ENCODE assay signal across 7 cellular contexts in genomic region chr11:62572431-62572830, GRCh38. TPM values are rescaled to one million over a fixed set of nuclear protein-coding genes. Genes with fewer than 3 reads are reported as not detected.
DNase-seq lines count a peak whose midpoint lies in the region; FAIRE-seq and TF ChIP-seq lines count a peak whose summit lies in the region.

No MANE protein-coding gene starts in this region.

- H3K4me1 Mint-ChIP-seq in activated CD4-positive, alpha-beta memory T cell treated with anti-CD3 and anti-CD28 coated beads, Interleukin-2, amount 10 ng/mL, durations not matched to agents 7 days and 5 days, result peaks cover 64% of the 10 kb centered on the region

- no peaks in the 10 kb centered on the region for H3K9me3 ChIP-seq in right atrium auricular region

- H3K4me1 ChIP-seq in right atrium auricular region, result peaks cover 0 to 44% of the 10 kb centered on the region in 2 donors

- peaks cover 76% of the 10 kb centered on the region for H3K36me3 Mint-ChIP-seq in activated CD4-positive, alpha-beta memory T cell treated with anti-CD3 and anti-CD28 coated beads, Interleukin-2, amount 10 ng/mL, durations not matched to agents 7 days and 5 days (ENCODE audit: low read depth)

- H3K9me3 Mint-ChIP-seq in activated CD4-positive, alpha-beta memory T cell treated with anti-CD3 and anti-CD28 coated beads, Interleukin-2, amount 10 ng/mL, durations not matched to agents 7 days and 5 days, result no peaks in the 10 kb centered on the region

- FAIRE-seq in RCC 7860 (lab: Jason Lieb, UNC), result no peak

- POLR2A ChIA-PET in activated CD4-positive, alpha-beta memory T cell treated with anti-CD3 and anti-CD28 coated beads, Interleukin-2, amount 10 ng/mL, durations not matched to agents 7 days and 5 days (lab: Charles Lee), result interaction anchor here (0.5 to 7.8 kb wide), 13 partner anchors 16 to 303 kb away, joined by 3 to 130 read pairs (median 4); partner anchors contain the start of genes C11orf98, CSKMT, LBHD1 and TUT1

- DNase-seq in HFF-Myc (ENCODE audit: extremely low read depth, low read depth) (no peak), right atrium auricular region (ENCODE audit: low spot score) (no peak), HUDEP-2 (lab: John Stamatoyannopoulos, UW; ENCODE audit: unreplicated experiment in 76 of 76) (no peak), RCC 7860 (ENCODE audit: low spot score) (no peak), GOT3 (lab: John Stamatoyannopoulos, UW) (no peak)
- no peak for DNase-seq in activated CD4-positive, alpha-beta memory T cell treated with anti-CD3 and anti-CD28 coated beads, Interleukin-2, amount 10 ng/mL, durations not matched to agents 7 days and 5 days

- CTCF ChIA-PET in activated CD4-positive, alpha-beta memory T cell treated with anti-CD3 and anti-CD28 coated beads, Interleukin-2, amount 10 ng/mL, durations not matched to agents 7 days and 5 days (lab: Charles Lee), result interaction anchor here (0.9 to 3.9 kb wide), 5 partner anchors 15 to 177 kb away, joined by 3 to 20 read pairs (median 6); partner anchors contain the start of gene TUT1

- H3K27ac ChIP-seq in right atrium auricular region (peak overlapping the region; percentile 80 to 84), skin epidermis (peak overlapping the region in 17 of 21 experiments; percentile 46 to 95 (median 89))

- H3K27ac Mint-ChIP-seq in activated CD4-positive, alpha-beta memory T cell treated with anti-CD3 and anti-CD28 coated beads, Interleukin-2, amount 10 ng/mL, durations not matched to agents 7 days and 5 days, result peak overlapping the region; percentile 91

- H3K36me3 ChIP-seq in right atrium auricular region, result peaks cover 61% of the 10 kb centered on the region

- H3K27me3 ChIP-seq in right atrium auricular region, result no peaks in the 10 kb centered on the region

- H3K27me3 Mint-ChIP-seq in activated CD4-positive, alpha-beta memory T cell treated with anti-CD3 and anti-CD28 coated beads, Interleukin-2, amount 10 ng/mL, durations not matched to agents 7 days and 5 days, result no peaks in the 10 kb centered on the region

- peak overlapping the region; percentile 94 for H3K4me3 Mint-ChIP-seq in activated CD4-positive, alpha-beta memory T cell treated with anti-CD3 and anti-CD28 coated beads, Interleukin-2, amount 10 ng/mL, durations not matched to agents 7 days and 5 days

- no peak for TF ChIP-seq CTCF in HFF-Myc (IDR thresholded peaks at IDR 0.05; ENCODE audit: low read depth, low read length, missing control alignments)
- TF ChIP-seq CTCF in right atrium auricular region (IDR thresholded peaks at IDR 0.05), result no peak

- peak overlapping the region; percentile 100 for H3K4me3 ChIP-seq in HFF-Myc (replicated peaks; ENCODE audit: low read depth, low read length)
- peak overlapping the region; percentile 79 to 85 for H3K4me3 ChIP-seq in right atrium auricular region
- peak overlapping the region; percentile 60 to 84 (median 71) for H3K4me3 ChIP-seq in skin epidermis

RNA-seq across cellular contexts. Expression of gene EEF1G, which starts 1.3 kb away (rescaled TPM):
- 100 to 1,000 TPM; 991 to 999 TPM for total RNA-seq in activated CD4-positive, alpha-beta memory T cell treated with anti-CD3 and anti-CD28 coated beads, Interleukin-2, amount 10 ng/mL, durations not matched to agents 7 days and 5 days
- 1,000 to 10,000 TPM in 1 of 2 donors, 100 to 1,000 TPM in 1; 707 to 1,175 TPM for total RNA-seq in right atrium auricular region

RNA-seq across cellular contexts. Expression of gene TUT1, which starts 18.9 kb away (rescaled TPM):
- 10 to 100 TPM; 23.7 to 25.2 TPM for total RNA-seq in activated CD4-positive, alpha-beta memory T cell treated with anti-CD3 and anti-CD28 coated beads, Interleukin-2, amount 10 ng/mL, durations not matched to agents 7 days and 5 days
- total RNA-seq in right atrium auricular region, result 1 to 10 TPM; 5.4 to 5.7 TPM

RNA-seq across cellular contexts. Expression of gene AHNAK, which starts 25.8 kb away (rescaled TPM):
- total RNA-seq in activated CD4-positive, alpha-beta memory T cell treated with anti-CD3 and anti-CD28 coated beads, Interleukin-2, amount 10 ng/mL, durations not matched to agents 7 days and 5 days, result 100 to 1,000 TPM; 323 to 360 TPM
- total RNA-seq in right atrium auricular region, result 100 to 1,000 TPM; 270 to 441 TPM

RNA-seq across cellular contexts. Expression of gene MTA2, which starts 29.2 kb away (rescaled TPM):
- 100 to 1,000 TPM; 226 TPM for total RNA-seq in activated CD4-positive, alpha-beta memory T cell treated with anti-CD3 and anti-CD28 coated beads, Interleukin-2, amount 10 ng/mL, durations not matched to agents 7 days and 5 days
- 10 to 100 TPM; 30.0 to 40.5 TPM for total RNA-seq in right atrium auricular region

RNA-seq across cellular contexts. Expression of gene EML3, which starts 40.1 kb away (rescaled TPM):
- total RNA-seq in activated CD4-positive, alpha-beta memory T cell treated with anti-CD3 and anti-CD28 coated beads, Interleukin-2, amount 10 ng/mL, durations not matched to agents 7 days and 5 days, result 100 to 1,000 TPM; 121 to 122 TPM
- total RNA-seq in right atrium auricular region, result 10 to 100 TPM; 15.8 to 21.3 TPM
